1 cellular context compared by ENCODE assay signal in the genomic region with DNA sequence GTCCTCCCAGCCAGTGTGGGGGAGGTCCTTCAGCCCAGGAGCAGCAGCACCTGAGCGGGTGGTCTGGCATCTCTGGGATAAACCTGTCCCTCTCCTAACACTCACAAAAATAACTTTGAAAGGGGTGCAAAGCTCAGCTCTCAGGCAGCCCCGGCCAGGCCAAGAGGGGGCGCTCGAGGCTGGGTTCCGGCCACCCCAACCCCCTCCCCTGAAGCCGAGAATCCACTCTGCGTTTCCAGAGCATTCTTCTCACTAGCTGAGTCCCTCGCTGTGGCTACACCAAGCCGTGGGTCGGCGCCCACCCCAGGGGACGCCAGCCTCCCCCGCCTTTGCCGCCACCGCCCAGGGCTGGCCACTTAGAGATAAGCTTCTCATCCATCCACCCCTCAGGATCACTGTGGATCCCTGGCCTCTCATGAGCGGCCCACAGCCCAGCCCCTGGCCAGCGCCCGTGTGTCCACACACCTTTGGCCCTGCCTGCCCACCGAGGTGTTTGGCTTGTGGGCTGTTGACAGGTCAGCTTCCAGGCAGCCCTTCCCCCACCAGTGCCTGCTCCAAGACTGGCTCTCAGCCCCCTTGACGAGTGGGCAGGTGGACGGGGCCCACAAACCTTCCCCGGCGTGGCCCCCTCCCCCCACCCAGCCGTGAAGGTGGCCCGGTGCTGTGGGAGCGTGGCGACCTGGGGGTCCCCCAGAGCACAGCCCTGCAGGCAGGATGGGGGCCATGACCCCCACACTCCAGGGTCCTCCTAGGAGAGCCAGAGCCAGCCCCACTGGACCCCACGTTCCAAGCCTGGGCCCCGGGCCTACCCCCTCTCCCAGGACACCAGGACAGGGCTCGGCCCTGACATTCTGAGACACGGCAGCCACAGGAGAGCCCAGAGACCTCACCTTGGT.
TF ChIP-seq lines count a peak whose summit lies in the region.

No MANE protein-coding gene starts in this region.

TF ChIP-seq in K562, 482 proteins besides CTCF, POLR2A, EP300 and RAD21 (continued from another document and continues in another):
- TF ChIP-seq, protein P1, sequence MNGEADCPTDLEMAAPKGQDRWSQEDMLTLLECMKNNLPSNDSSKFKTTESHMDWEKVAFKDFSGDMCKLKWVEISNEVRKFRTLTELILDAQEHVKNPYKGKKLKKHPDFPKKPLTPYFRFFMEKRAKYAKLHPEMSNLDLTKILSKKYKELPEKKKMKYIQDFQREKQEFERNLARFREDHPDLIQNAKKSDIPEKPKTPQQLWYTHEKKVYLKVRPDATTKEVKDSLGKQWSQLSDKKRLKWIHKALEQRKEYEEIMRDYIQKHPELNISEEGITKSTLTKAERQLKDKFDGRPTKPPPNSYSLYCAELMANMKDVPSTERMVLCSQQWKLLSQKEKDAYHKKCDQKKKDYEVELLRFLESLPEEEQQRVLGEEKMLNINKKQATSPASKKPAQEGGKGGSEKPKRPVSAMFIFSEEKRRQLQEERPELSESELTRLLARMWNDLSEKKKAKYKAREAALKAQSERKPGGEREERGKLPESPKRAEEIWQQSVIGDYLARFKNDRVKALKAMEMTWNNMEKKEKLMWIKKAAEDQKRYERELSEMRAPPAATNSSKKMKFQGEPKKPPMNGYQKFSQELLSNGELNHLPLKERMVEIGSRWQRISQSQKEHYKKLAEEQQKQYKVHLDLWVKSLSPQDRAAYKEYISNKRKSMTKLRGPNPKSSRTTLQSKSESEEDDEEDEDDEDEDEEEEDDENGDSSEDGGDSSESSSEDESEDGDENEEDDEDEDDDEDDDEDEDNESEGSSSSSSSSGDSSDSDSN (IDR thresholded peaks at IDR 0.05; ENCODE audit: borderline replicate concordance in 1 of 2, low read depth in 2 of 2, low read length in 2 of 2), result 0 out of 4 replicates have a peak, but pooled peaks of 1 of the 2 experiments have one; percentile 48
- peak; percentile 46; the same call in 1 of the 2 replicates for TF ChIP-seq STAT5A (IDR thresholded peaks at IDR 0.05; ENCODE audit: borderline replicate concordance, low read length)
- TF ChIP-seq KHSRP (IDR thresholded peaks at IDR 0.05), result no peak
- TF ChIP-seq, protein P2, sequence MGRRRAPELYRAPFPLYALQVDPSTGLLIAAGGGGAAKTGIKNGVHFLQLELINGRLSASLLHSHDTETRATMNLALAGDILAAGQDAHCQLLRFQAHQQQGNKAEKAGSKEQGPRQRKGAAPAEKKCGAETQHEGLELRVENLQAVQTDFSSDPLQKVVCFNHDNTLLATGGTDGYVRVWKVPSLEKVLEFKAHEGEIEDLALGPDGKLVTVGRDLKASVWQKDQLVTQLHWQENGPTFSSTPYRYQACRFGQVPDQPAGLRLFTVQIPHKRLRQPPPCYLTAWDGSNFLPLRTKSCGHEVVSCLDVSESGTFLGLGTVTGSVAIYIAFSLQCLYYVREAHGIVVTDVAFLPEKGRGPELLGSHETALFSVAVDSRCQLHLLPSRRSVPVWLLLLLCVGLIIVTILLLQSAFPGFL (CRISPR knock-in tag; IDR thresholded peaks at IDR 0.05), result no peak
- no peak for TF ChIP-seq NCOA2 (IDR thresholded peaks at IDR 0.05; ENCODE audit: partially characterized antibody in 2 of 2)
- no peak for TF ChIP-seq OTX1 (CRISPR knock-in tag; IDR thresholded peaks at IDR 0.05)
- no peak for TF ChIP-seq ETS2 (tag; IDR thresholded peaks at IDR 0.05; ENCODE audit: borderline replicate concordance, poor library complexity, severe bottlenecking)
- peak; percentile 82 for TF ChIP-seq ZFX (CRISPR knock-in tag; IDR thresholded peaks at IDR 0.05)
- TF ChIP-seq ELF1 (tag; IDR thresholded peaks at IDR 0.05), result no peak
- TF ChIP-seq, protein P3, sequence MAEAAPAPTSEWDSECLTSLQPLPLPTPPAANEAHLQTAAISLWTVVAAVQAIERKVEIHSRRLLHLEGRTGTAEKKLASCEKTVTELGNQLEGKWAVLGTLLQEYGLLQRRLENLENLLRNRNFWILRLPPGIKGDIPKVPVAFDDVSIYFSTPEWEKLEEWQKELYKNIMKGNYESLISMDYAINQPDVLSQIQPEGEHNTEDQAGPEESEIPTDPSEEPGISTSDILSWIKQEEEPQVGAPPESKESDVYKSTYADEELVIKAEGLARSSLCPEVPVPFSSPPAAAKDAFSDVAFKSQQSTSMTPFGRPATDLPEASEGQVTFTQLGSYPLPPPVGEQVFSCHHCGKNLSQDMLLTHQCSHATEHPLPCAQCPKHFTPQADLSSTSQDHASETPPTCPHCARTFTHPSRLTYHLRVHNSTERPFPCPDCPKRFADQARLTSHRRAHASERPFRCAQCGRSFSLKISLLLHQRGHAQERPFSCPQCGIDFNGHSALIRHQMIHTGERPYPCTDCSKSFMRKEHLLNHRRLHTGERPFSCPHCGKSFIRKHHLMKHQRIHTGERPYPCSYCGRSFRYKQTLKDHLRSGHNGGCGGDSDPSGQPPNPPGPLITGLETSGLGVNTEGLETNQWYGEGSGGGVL (CRISPR knock-in tag; IDR thresholded peaks at IDR 0.05), result no peak
- TF ChIP-seq, protein P4, sequence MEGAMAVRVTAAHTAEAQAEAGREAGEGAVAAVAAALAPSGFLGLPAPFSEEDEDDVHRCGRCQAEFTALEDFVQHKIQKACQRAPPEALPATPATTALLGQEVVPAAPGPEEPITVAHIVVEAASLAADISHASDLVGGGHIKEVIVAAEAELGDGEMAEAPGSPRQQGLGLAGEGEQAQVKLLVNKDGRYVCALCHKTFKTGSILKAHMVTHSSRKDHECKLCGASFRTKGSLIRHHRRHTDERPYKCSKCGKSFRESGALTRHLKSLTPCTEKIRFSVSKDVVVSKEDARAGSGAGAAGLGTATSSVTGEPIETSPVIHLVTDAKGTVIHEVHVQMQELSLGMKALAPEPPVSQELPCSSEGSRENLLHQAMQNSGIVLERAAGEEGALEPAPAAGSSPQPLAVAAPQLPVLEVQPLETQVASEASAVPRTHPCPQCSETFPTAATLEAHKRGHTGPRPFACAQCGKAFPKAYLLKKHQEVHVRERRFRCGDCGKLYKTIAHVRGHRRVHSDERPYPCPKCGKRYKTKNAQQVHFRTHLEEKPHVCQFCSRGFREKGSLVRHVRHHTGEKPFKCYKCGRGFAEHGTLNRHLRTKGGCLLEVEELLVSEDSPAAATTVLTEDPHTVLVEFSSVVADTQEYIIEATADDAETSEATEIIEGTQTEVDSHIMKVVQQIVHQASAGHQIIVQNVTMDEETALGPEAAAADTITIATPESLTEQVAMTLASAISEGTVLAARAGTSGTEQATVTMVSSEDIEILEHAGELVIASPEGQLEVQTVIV (CRISPR knock-in tag; IDR thresholded peaks at IDR 0.05; ENCODE audit: borderline replicate concordance), result no peak
- TF ChIP-seq, protein P5, sequence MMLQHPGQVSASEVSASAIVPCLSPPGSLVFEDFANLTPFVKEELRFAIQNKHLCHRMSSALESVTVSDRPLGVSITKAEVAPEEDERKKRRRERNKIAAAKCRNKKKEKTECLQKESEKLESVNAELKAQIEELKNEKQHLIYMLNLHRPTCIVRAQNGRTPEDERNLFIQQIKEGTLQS (IDR thresholded peaks at IDR 0.05), result no peak
- TF ChIP-seq, protein P5 (CRISPR knock-in tag; conservative IDR thresholded peaks at IDR 0.05), result no peak
- TF ChIP-seq SRF (CRISPR knock-in tag; IDR thresholded peaks at IDR 0.05), result no peak
- no peak for TF ChIP-seq ZNF76 (CRISPR knock-in tag; IDR thresholded peaks at IDR 0.05; ENCODE audit: borderline replicate concordance)
- TF ChIP-seq SRSF7 (optimal IDR thresholded peaks at IDR 0.05; ENCODE audit: low read depth, low read length), result no peak
- TF ChIP-seq, protein P6, sequence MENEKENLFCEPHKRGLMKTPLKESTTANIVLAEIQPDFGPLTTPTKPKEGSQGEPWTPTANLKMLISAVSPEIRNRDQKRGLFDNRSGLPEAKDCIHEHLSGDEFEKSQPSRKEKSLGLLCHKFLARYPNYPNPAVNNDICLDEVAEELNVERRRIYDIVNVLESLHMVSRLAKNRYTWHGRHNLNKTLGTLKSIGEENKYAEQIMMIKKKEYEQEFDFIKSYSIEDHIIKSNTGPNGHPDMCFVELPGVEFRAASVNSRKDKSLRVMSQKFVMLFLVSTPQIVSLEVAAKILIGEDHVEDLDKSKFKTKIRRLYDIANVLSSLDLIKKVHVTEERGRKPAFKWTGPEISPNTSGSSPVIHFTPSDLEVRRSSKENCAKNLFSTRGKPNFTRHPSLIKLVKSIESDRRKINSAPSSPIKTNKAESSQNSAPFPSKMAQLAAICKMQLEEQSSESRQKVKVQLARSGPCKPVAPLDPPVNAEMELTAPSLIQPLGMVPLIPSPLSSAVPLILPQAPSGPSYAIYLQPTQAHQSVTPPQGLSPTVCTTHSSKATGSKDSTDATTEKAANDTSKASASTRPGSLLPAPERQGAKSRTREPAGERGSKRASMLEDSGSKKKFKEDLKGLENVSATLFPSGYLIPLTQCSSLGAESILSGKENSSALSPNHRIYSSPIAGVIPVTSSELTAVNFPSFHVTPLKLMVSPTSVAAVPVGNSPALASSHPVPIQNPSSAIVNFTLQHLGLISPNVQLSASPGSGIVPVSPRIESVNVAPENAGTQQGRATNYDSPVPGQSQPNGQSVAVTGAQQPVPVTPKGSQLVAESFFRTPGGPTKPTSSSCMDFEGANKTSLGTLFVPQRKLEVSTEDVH (IDR thresholded peaks at IDR 0.05; ENCODE audit: low read depth, partially characterized antibody), result no peak
- TF ChIP-seq ZNF140 (CRISPR knock-in tag; IDR thresholded peaks at IDR 0.05), result no peak
- no peak for TF ChIP-seq NCOA4 (IDR thresholded peaks at IDR 0.05; ENCODE audit: partially characterized antibody)
- peak; percentile 31 for TF ChIP-seq HCFC1 (IDR thresholded peaks at IDR 0.05; ENCODE audit: low read depth, low read length)
- no peak for TF ChIP-seq PURB (CRISPR knock-in tag; IDR thresholded peaks at IDR 0.05; ENCODE audit: low read depth)
- peak; percentile 81 for TF ChIP-seq SMARCA4 (IDR thresholded peaks at IDR 0.05)
- TF ChIP-seq TBP (optimal IDR thresholded peaks at IDR 0.05; ENCODE audit: low read depth, low read length), result peak; percentile 46
- no peak for TF ChIP-seq KLF6 (CRISPR knock-in tag; IDR thresholded peaks at IDR 0.05; ENCODE audit: borderline replicate concordance)
- no peak for TF ChIP-seq GATA2 (CRISPR knock-in tag; IDR thresholded peaks at IDR 0.05)
- TF ChIP-seq NCOA1 (IDR thresholded peaks at IDR 0.05; ENCODE audit: low read depth), result no peak
- peak; percentile 57; the same call in 1 of the 2 replicates for TF ChIP-seq ARID2 (IDR thresholded peaks at IDR 0.05)
- TF ChIP-seq YBX1 (IDR thresholded peaks at IDR 0.05), result no peak
- no peak for TF ChIP-seq HMGN3 (IDR thresholded peaks at IDR 0.05; ENCODE audit: borderline replicate concordance, extremely low read depth, insufficient read length, low read depth, low read length)
- TF ChIP-seq POLR2AphosphoS2 (IDR thresholded peaks at IDR 0.05; ENCODE audit: low read length), result no peak
- TF ChIP-seq RUNX1 (IDR thresholded peaks at IDR 0.05; ENCODE audit: low read depth), result no peak
- no peak for TF ChIP-seq RBBP5 (IDR thresholded peaks at IDR 0.05; ENCODE audit: borderline replicate concordance, insufficient read depth, low read length, poor library complexity, severe bottlenecking)
- TF ChIP-seq ZNF197 (CRISPR knock-in tag; IDR thresholded peaks at IDR 0.05; ENCODE audit: low read depth), result no peak
- TF ChIP-seq SAFB (IDR thresholded peaks at IDR 0.05; ENCODE audit: borderline replicate concordance, low read depth, low read length), result peak; percentile 74; the same call in 1 of the 2 replicates
- TF ChIP-seq, protein P7, sequence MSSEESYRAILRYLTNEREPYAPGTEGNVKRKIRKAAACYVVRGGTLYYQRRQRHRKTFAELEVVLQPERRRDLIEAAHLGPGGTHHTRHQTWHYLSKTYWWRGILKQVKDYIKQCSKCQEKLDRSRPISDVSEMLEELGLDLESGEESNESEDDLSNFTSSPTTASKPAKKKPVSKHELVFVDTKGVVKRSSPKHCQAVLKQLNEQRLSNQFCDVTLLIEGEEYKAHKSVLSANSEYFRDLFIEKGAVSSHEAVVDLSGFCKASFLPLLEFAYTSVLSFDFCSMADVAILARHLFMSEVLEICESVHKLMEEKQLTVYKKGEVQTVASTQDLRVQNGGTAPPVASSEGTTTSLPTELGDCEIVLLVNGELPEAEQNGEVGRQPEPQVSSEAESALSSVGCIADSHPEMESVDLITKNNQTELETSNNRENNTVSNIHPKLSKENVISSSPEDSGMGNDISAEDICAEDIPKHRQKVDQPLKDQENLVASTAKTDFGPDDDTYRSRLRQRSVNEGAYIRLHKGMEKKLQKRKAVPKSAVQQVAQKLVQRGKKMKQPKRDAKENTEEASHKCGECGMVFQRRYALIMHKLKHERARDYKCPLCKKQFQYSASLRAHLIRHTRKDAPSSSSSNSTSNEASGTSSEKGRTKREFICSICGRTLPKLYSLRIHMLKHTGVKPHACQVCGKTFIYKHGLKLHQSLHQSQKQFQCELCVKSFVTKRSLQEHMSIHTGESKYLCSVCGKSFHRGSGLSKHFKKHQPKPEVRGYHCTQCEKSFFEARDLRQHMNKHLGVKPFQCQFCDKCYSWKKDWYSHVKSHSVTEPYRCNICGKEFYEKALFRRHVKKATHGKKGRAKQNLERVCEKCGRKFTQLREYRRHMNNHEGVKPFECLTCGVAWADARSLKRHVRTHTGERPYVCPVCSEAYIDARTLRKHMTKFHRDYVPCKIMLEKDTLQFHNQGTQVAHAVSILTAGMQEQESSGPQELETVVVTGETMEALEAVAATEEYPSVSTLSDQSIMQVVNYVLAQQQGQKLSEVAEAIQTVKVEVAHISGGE (CRISPR knock-in tag; IDR thresholded peaks at IDR 0.05), result no peak
- no peak for TF ChIP-seq ZNF444 (CRISPR knock-in tag; IDR thresholded peaks at IDR 0.05)
- no peak for TF ChIP-seq CHD1 (IDR thresholded peaks at IDR 0.05; ENCODE audit: low read length)
- TF ChIP-seq RFX7 (CRISPR knock-in tag; IDR thresholded peaks at IDR 0.05), result no peak
- TF ChIP-seq, protein P8, sequence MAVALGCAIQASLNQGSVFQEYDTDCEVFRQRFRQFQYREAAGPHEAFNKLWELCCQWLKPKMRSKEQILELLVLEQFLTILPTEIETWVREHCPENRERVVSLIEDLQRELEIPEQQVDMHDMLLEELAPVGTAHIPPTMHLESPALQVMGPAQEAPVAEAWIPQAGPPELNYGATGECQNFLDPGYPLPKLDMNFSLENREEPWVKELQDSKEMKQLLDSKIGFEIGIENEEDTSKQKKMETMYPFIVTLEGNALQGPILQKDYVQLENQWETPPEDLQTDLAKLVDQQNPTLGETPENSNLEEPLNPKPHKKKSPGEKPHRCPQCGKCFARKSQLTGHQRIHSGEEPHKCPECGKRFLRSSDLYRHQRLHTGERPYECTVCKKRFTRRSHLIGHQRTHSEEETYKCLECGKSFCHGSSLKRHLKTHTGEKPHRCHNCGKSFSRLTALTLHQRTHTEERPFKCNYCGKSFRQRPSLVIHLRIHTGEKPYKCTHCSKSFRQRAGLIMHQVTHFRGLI (CRISPR knock-in tag; IDR thresholded peaks at IDR 0.05), result no peak
- peak; percentile 80 for TF ChIP-seq LEF1 (IDR thresholded peaks at IDR 0.05)
- TF ChIP-seq NFXL1 (CRISPR knock-in tag; IDR thresholded peaks at IDR 0.05), result no peak
- TF ChIP-seq BHLHE40 (IDR thresholded peaks at IDR 0.05; ENCODE audit: low read length), result peak; percentile 34
- no peak for TF ChIP-seq PHF20 (IDR thresholded peaks at IDR 0.05; ENCODE audit: partially characterized antibody)
- TF ChIP-seq NR4A1 (CRISPR knock-in tag; IDR thresholded peaks at IDR 0.05), result no peak
- TF ChIP-seq NR4A1 (tag; IDR thresholded peaks at IDR 0.05), result 0 out of 2 replicates have a peak, but pooled peaks have one; percentile 46
